Comparison of ENCODE assay signal across 16 cellular contexts in the genomic region with DNA sequence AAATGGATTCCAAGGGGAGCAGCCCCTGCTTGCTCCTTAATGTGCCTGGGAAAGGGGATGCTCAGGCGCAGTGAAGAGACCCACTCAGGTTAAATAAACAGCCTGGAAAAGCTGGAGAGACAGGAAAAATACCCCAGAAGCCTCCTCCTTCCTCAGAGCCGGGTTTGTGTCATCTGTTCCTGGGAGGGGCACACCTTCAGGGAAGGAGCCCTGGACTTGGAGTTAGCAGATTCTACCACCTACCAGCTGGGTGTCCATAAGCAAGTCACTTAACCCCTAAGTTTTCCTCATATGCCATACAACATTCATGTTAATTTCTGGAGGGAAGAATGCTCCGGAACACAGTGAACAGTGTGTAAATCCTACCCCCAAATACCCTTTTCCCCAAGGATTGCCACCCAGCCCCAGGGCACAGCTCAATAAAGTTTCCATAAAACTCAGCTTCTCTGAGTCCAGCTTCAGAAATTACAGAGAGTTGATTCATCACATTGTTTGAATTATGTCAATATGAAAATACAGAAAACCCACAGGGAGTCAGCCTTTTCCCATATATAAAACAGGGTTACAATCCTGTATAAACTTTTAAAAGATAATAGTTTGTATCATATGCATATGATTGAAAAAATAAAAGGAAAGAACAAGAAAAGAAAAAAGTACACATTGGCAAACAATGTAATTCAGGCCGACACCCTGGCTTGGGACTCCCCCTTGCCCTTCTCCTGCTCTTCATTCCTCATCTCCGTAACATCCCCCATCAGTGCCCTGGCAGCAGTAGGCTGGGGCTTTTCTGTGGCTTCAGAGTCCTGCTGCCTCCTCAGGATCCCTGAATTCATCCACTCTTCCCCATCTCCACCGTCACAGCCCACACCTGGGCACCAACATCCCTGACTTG.
A peak's percentile ranks its signal among the peaks of the same experiment; 100 is the strongest.
DNase-seq lines count a peak whose midpoint lies in the region; FAIRE-seq and TF ChIP-seq lines count a peak whose summit lies in the region.
"Had no signal": no experiment of that assay in that cellular context is flagged by ENCODE, and none has a peak within 500 bp of the region (broad histone marks: within the 10 kb centered on the region; RNA-seq: fewer than 3 reads in every experiment).

No MANE protein-coding gene starts in this region.

- H3K4me3 Mint-ChIP-seq in astrocyte (ENCODE audit: unreplicated experiment): no peak overlapping the region
- H3K4me3 Mint-ChIP-seq: activated T-helper 17 cell treated with anti-CD3 and anti-CD28 coated beads, Interleukin-2, amount 50 U/mL, for 72 hours had no signal

- no peaks in the 10 kb centered on the region for H3K9me3 Mint-ChIP-seq in astrocyte (ENCODE audit: unreplicated experiment)
- H3K9me3 Mint-ChIP-seq: activated T-helper 17 cell treated with anti-CD3 and anti-CD28 coated beads, Interleukin-2, amount 50 U/mL, for 72 hours had no signal

- H3K4me1 ChIP-seq in astrocyte (ENCODE audit: insufficient read depth, low read length) (peaks cover 10% of the 10 kb centered on the region), spleen (no peaks in the 10 kb centered on the region)
- H3K4me1 ChIP-seq: pancreas had no signal

- H3K36me3 ChIP-seq in astrocyte (ENCODE audit: insufficient read depth, low read length) (no peaks in the 10 kb centered on the region), spleen (no peaks in the 10 kb centered on the region)
- H3K36me3 ChIP-seq: pancreas had no signal

- H3K9ac ChIP-seq in astrocyte (ENCODE audit: low read length): no peak overlapping the region

- H3K9me3 ChIP-seq in astrocyte (ENCODE audit: insufficient read depth, low read depth, low read length) (no peaks in the 10 kb centered on the region), spleen (no peaks in the 10 kb centered on the region)
- H3K9me3 ChIP-seq: pancreas had no signal

- no peaks in the 10 kb centered on the region for H3K4me1 Mint-ChIP-seq in astrocyte (ENCODE audit: low read depth, unreplicated experiment)
- H3K4me1 Mint-ChIP-seq: activated T-helper 17 cell treated with anti-CD3 and anti-CD28 coated beads, Interleukin-2, amount 50 U/mL, for 72 hours had no signal

- peaks cover 58% of the 10 kb centered on the region for H3K27me3 Mint-ChIP-seq in astrocyte (ENCODE audit: low read depth, unreplicated experiment)

- H3K27ac ChIP-seq in astrocyte (ENCODE audit: low read depth, low read length) (peak overlapping the region; percentile 25), spleen (no peak overlapping the region)
- H3K27ac ChIP-seq: pancreas had no signal

- TF ChIP-seq CTCF in astrocyte (IDR thresholded peaks at IDR 0.05; ENCODE audit: insufficient read depth, low read depth, low read length) (no peak), spleen (IDR thresholded peaks at IDR 0.05 in 8 of 11, conservative IDR thresholded peaks at IDR 0.05 in 3 of 11) (no peak)

- intact Hi-C loops in spleen (cut with DNase I; ENCODE audit: low total_unique reads): no loop called here

- peak; percentile 41 to 56 for DNase-seq in NCI-H526 (lab: John Stamatoyannopoulos, UW)
- DNase-seq in NCI-H526 treated with DMSO at 0.1 percent for 48 hours (lab: John Stamatoyannopoulos, UW): no peak
- DNase-seq in astrocyte (ENCODE audit: low read depth): no peak
- peak; percentile 81 for DNase-seq in foreskin melanocyte
- peak; percentile 13 for DNase-seq in urothelium cell line (ENCODE audit: low spot score)
- no peak for DNase-seq in NCI-H2227 treated with DMSO at 0.1 percent for 48 hours (lab: John Stamatoyannopoulos, UW)
- no peak for DNase-seq in NCI-H1092 (lab: John Stamatoyannopoulos, UW)
- no peak for DNase-seq in spleen
- DNase-seq: 8988T; activated CD4-positive, alpha-beta T cell treated with anti-CD3 and anti-CD28 coated beads, Interleukin-2, amount 50 U/mL, for 1 hour; mesendoderm; NCI-H510A treated with DMSO at 0.1 percent for 48 hours; pancreas; RPMI8226 had no signal

- H3K4me2 ChIP-seq in astrocyte (ENCODE audit: low read length): peak overlapping the region; percentile 53

- H3K4me3 ChIP-seq in astrocyte (ENCODE audit: insufficient read depth, low read depth, low read length): no peak overlapping the region
- no peak overlapping the region for H3K4me3 ChIP-seq in spleen
- H3K4me3 ChIP-seq: pancreas had no signal

- no peaks in the 10 kb centered on the region for H3K27me3 ChIP-seq in astrocyte (ENCODE audit: insufficient read depth, low read length)
- H3K27me3 ChIP-seq in spleen (replicated peaks in 1 of 7): peaks cover 0 to 28% (median 0%) of the 10 kb centered on the region in 7 donors
- H3K27me3 ChIP-seq: pancreas had no signal

- 69 to 83% (median 78%) methylated on average over 6 of the region's 6 CpGs for WGBS in spleen, 5 donors

- no peaks in the 10 kb centered on the region for H3K79me2 ChIP-seq in astrocyte (ENCODE audit: insufficient read depth, low read length)

- no peak overlapping the region for H3K27ac Mint-ChIP-seq in astrocyte (ENCODE audit: unreplicated experiment)
- H3K27ac Mint-ChIP-seq: activated T-helper 17 cell treated with anti-CD3 and anti-CD28 coated beads, Interleukin-2, amount 50 U/mL, for 72 hours had no signal

- TF ChIP-seq POLR2A in spleen (IDR thresholded peaks at IDR 0.05): no peak

- no peaks in the 10 kb centered on the region for H3K36me3 Mint-ChIP-seq in astrocyte (ENCODE audit: low read depth, unreplicated experiment)

- no peaks in the 10 kb centered on the region for H4K20me1 ChIP-seq in astrocyte (ENCODE audit: insufficient read depth, low read length)

- no peak overlapping the region for H2AFZ ChIP-seq in astrocyte (ENCODE audit: low read depth, low read length)

- FAIRE-seq in astrocyte (lab: Jason Lieb, UNC): no peak
- FAIRE-seq in urothelium cell line (lab: Jason Lieb, UNC): no peak
- FAIRE-seq: endometrium, pancreas had no signal

Comparison
In these comparisons a context has a peak if more than half of its experiments do, and no peak if none do; other contexts are left out.
1. DNase-seq: peak in NCI-H526 (2 of 2), foreskin melanocyte (single experiment) and urothelium cell line (single experiment); none in NCI-H526 treated with DMSO at 0.1 percent for 48 hours (single experiment), astrocyte (single experiment), NCI-H2227 treated with DMSO at 0.1 percent for 48 hours (single experiment), NCI-H1092 (single experiment) and spleen (single experiment).